8 cellular contexts compared by ENCODE assay signal in genomic region chr4:138090145-138090917, GRCh38.
A peak's percentile ranks its signal among the peaks of the same experiment; 100 is the strongest.
DNase-seq lines count a peak whose midpoint lies in the region; ATAC-seq and TF ChIP-seq lines count a peak whose summit lies in the region.

No MANE protein-coding gene starts in this region.

- no peaks in the 10 kb centered on the region for H3K4me1 Mint-ChIP-seq in activated CD4-positive, alpha-beta memory T cell treated with anti-CD3 and anti-CD28 coated beads, Interleukin-2, amount 10 ng/mL, durations not matched to agents 7 days and 5 days

- no peaks in the 10 kb centered on the region for H3K36me3 ChIP-seq in cardiac muscle cell

- DNase-seq in DMS79 treated with DMSO at 0.1 percent for 48 hours (lab: John Stamatoyannopoulos, UW) (peak; percentile 88), NCI-H345 (lab: John Stamatoyannopoulos, UW) (peak; percentile 76), cardiac muscle cell (ENCODE audit: low read depth in 1 of 2, low spot score in 1 of 2) (peak; percentile 77 to 88), pulmonary artery endothelial cell (ENCODE audit: low read depth, low spot score) (peak; percentile 44), NK-92 (lab: John Stamatoyannopoulos, UW; ENCODE audit: unreplicated experiment) (no peak)
- peak; percentile 31 for DNase-seq in activated CD4-positive, alpha-beta memory T cell treated with anti-CD3 and anti-CD28 coated beads, Interleukin-2, amount 10 ng/mL, durations not matched to agents 7 days and 5 days

- CTCF ChIA-PET in activated CD4-positive, alpha-beta memory T cell treated with anti-CD3 and anti-CD28 coated beads, Interleukin-2, amount 10 ng/mL, durations not matched to agents 7 days and 5 days (lab: Charles Lee), result interaction anchor here (0.8 to 2.2 kb wide), 17 partner anchors 10 to 431 kb away, joined by 3 to 15 read pairs (median 4); no protein-coding TSS in a partner anchor

- H3K27me3 ChIP-seq in cardiac muscle cell, result no peaks in the 10 kb centered on the region

- ATAC-seq in GM19372 (IDR thresholded peaks at IDR 0.05; ENCODE audit: low read depth, unreplicated experiment) (peak; percentile 87), HG03378 (IDR thresholded peaks at IDR 0.05; ENCODE audit: unreplicated experiment) (peak; percentile 92)

- H3K27ac Mint-ChIP-seq in activated CD4-positive, alpha-beta memory T cell treated with anti-CD3 and anti-CD28 coated beads, Interleukin-2, amount 10 ng/mL, durations not matched to agents 7 days and 5 days, result no peak overlapping the region

- TF ChIP-seq CTCF in cardiac muscle cell (IDR thresholded peaks at IDR 0.05; ENCODE audit: low read depth, low read length), result peak; percentile 67

- no peak overlapping the region for H3K4me3 Mint-ChIP-seq in activated CD4-positive, alpha-beta memory T cell treated with anti-CD3 and anti-CD28 coated beads, Interleukin-2, amount 10 ng/mL, durations not matched to agents 7 days and 5 days

- H3K36me3 Mint-ChIP-seq in activated CD4-positive, alpha-beta memory T cell treated with anti-CD3 and anti-CD28 coated beads, Interleukin-2, amount 10 ng/mL, durations not matched to agents 7 days and 5 days (ENCODE audit: low read depth), result no peaks in the 10 kb centered on the region

- H3K9me3 ChIP-seq in cardiac muscle cell (ENCODE audit: low read depth), result no peaks in the 10 kb centered on the region

- POLR2A ChIA-PET in activated CD4-positive, alpha-beta memory T cell treated with anti-CD3 and anti-CD28 coated beads, Interleukin-2, amount 10 ng/mL, durations not matched to agents 7 days and 5 days (lab: Charles Lee), result no interaction called here

- H3K9me3 Mint-ChIP-seq in activated CD4-positive, alpha-beta memory T cell treated with anti-CD3 and anti-CD28 coated beads, Interleukin-2, amount 10 ng/mL, durations not matched to agents 7 days and 5 days, result no peaks in the 10 kb centered on the region

- H3K4me3 ChIP-seq in cardiac muscle cell, result no peak overlapping the region

- H3K4me1 ChIP-seq in cardiac muscle cell (ENCODE audit: low read depth), result peaks cover 47% of the 10 kb centered on the region

- H3K27me3 Mint-ChIP-seq in activated CD4-positive, alpha-beta memory T cell treated with anti-CD3 and anti-CD28 coated beads, Interleukin-2, amount 10 ng/mL, durations not matched to agents 7 days and 5 days, result no peaks in the 10 kb centered on the region

- peak overlapping the region; percentile 79 for H3K27ac ChIP-seq in cardiac muscle cell
